In the genomic region with DNA sequence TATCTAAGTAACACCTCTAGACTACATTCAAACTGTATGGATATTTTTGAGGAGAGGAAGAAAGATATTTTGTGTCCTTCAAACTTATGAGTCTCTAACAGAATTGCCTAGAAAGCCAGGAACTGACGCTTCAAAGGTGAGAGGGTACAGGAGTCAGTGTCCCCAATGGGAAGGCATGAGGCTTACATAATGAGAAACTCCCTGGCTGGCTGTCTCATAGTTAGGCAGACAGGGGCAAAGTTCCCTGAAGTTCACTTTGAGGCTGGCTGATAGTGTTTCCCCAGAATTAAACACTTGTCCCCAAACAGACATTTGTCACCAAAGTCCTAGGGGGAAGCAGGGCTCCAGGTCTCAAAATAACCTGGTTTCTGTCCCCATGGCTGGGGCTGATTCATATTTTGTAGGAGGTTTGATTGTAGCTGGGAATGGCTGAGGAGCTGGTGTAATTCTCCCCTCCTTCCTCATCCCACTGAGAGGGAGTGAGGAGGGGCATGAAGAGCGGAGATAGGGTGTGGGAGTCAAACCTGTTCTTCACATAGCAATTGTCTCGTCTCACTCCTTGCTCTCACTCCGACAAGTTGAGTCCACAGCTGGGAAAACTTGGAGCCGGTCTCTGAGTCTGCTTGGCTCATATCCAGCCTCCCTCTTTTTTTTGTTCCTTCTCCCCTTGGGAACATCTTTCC, we compare ENCODE assay signal across 1 cellular context.
TF ChIP-seq lines count a peak whose summit lies in the region.

No MANE protein-coding gene starts in this region.

TF ChIP-seq in HepG2, 621 proteins besides CTCF, POLR2A, EP300 and RAD21 (continued from another document and continues in another):
- TF ChIP-seq, protein P1, sequence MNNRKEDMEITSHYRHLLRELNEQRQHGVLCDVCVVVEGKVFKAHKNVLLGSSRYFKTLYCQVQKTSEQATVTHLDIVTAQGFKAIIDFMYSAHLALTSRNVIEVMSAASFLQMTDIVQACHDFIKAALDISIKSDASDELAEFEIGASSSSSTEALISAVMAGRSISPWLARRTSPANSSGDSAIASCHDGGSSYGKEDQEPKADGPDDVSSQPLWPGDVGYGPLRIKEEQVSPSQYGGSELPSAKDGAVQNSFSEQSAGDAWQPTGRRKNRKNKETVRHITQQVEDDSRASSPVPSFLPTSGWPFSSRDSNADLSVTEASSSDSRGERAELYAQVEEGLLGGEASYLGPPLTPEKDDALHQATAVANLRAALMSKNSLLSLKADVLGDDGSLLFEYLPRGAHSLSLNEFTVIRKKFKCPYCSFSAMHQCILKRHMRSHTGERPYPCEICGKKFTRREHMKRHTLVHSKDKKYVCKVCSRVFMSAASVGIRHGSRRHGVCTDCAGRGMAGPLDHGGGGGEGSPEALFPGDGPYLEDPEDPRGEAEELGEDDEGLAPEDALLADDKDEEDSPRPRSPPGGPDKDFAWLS (CRISPR knock-in tag; IDR thresholded peaks at IDR 0.05; ENCODE audit: borderline replicate concordance): no peak
- TF ChIP-seq RARA (CRISPR knock-in tag; IDR thresholded peaks at IDR 0.05) (peak; percentile 94), SP140L (CRISPR knock-in tag; IDR thresholded peaks at IDR 0.05; ENCODE audit: borderline replicate concordance) (no peak), RFX5 (IDR thresholded peaks at IDR 0.05; ENCODE audit: low read depth, low read length) (no peak), ZSCAN21 (CRISPR knock-in tag; IDR thresholded peaks at IDR 0.05; ENCODE audit: borderline replicate concordance) (no peak), HMGA1 (CRISPR knock-in tag; conservative IDR thresholded peaks at IDR 0.05) (no peak), DNMT1 (CRISPR knock-in tag; IDR thresholded peaks at IDR 0.05) (no peak), ZNF451 (CRISPR knock-in tag; IDR thresholded peaks at IDR 0.05) (no peak), CREM (IDR thresholded peaks at IDR 0.05) (no peak), CREM (CRISPR knock-in tag; IDR thresholded peaks at IDR 0.05) (no peak), ASH2L (IDR thresholded peaks at IDR 0.05; ENCODE audit: insufficient read length, low read depth, low read length) (no peak), PLRG1 (conservative IDR thresholded peaks at IDR 0.05) (no peak), NFATC3 (CRISPR knock-in tag; IDR thresholded peaks at IDR 0.05) (no peak), ARNTL (CRISPR knock-in tag; IDR thresholded peaks at IDR 0.05) (0 out of 2 replicates have a peak, but pooled peaks have one; percentile 34), NFYB (CRISPR knock-in tag; IDR thresholded peaks at IDR 0.05) (no peak), TGIF2 (CRISPR knock-in tag; IDR thresholded peaks at IDR 0.05) (no peak), ZNF562 (CRISPR knock-in tag; IDR thresholded peaks at IDR 0.05; ENCODE audit: borderline replicate concordance) (no peak), NFKB2 (CRISPR knock-in tag; IDR thresholded peaks at IDR 0.05; ENCODE audit: borderline replicate concordance) (no peak), ZNF337 (CRISPR knock-in tag; IDR thresholded peaks at IDR 0.05; ENCODE audit: borderline replicate concordance, low read depth) (no peak), ZNF766 (CRISPR knock-in tag; IDR thresholded peaks at IDR 0.05; ENCODE audit: borderline replicate concordance) (no peak), ZNF879 (CRISPR knock-in tag; IDR thresholded peaks at IDR 0.05) (no peak), SOX5 (CRISPR knock-in tag; IDR thresholded peaks at IDR 0.05; ENCODE audit: borderline replicate concordance) (peak; percentile 63; the same call in 1 of the 2 replicates), ZFP41 (CRISPR knock-in tag; IDR thresholded peaks at IDR 0.05; ENCODE audit: borderline replicate concordance) (no peak), ETV5 (CRISPR knock-in tag; IDR thresholded peaks at IDR 0.05; ENCODE audit: borderline replicate concordance) (no peak), HDAC1 (CRISPR knock-in tag; IDR thresholded peaks at IDR 0.05) (no peak), LCORL (IDR thresholded peaks at IDR 0.05) (no peak), LCORL (CRISPR knock-in tag; IDR thresholded peaks at IDR 0.05) (peak; percentile 62), DNMT3B (CRISPR knock-in tag; conservative IDR thresholded peaks at IDR 0.05) (no peak), ZNF775 (CRISPR knock-in tag; IDR thresholded peaks at IDR 0.05; ENCODE audit: borderline replicate concordance) (no peak), ZMYM2 (CRISPR knock-in tag; IDR thresholded peaks at IDR 0.05) (no peak), ZNF660 (CRISPR knock-in tag; IDR thresholded peaks at IDR 0.05; ENCODE audit: borderline replicate concordance, low read depth) (no peak), ATAD3A (CRISPR knock-in tag; IDR thresholded peaks at IDR 0.05) (no peak), ZNF891 (CRISPR knock-in tag; IDR thresholded peaks at IDR 0.05) (no peak), NFIB (CRISPR knock-in tag; IDR thresholded peaks at IDR 0.05; ENCODE audit: borderline replicate concordance) (no peak), CCAR2 (optimal IDR thresholded peaks at IDR 0.05; ENCODE audit: low read depth, low read length) (no peak), SUZ12 (IDR thresholded peaks at IDR 0.05; ENCODE audit: low read depth, low read length) (no peak), ZNF274 (CRISPR knock-in tag; IDR thresholded peaks at IDR 0.05) (no peak), MXD4 (CRISPR knock-in tag; IDR thresholded peaks at IDR 0.05) (no peak), ZNF841 (CRISPR knock-in tag; IDR thresholded peaks at IDR 0.05; ENCODE audit: borderline replicate concordance) (no peak), CENPX (CRISPR knock-in tag; IDR thresholded peaks at IDR 0.05) (no peak), MED1 (CRISPR knock-in tag; IDR thresholded peaks at IDR 0.05) (no peak), ETV6 (CRISPR knock-in tag; conservative IDR thresholded peaks at IDR 0.05) (no peak), KLF16 (CRISPR knock-in tag; IDR thresholded peaks at IDR 0.05) (no peak), MAFK (conservative IDR thresholded peaks at IDR 0.05 in 1 of 2, IDR thresholded peaks at IDR 0.05 in 1 of 2; ENCODE audit: low read length in 2 of 2) (no peak), AHR (CRISPR knock-in tag; IDR thresholded peaks at IDR 0.05) (no peak), ZNF773 (CRISPR knock-in tag; IDR thresholded peaks at IDR 0.05; ENCODE audit: borderline replicate concordance) (no peak), ZNF607 (CRISPR knock-in tag; IDR thresholded peaks at IDR 0.05; ENCODE audit: borderline replicate concordance) (no peak), NR2F1 (CRISPR knock-in tag; IDR thresholded peaks at IDR 0.05) (0 out of 4 replicates have a peak, but pooled peaks of 1 of the 2 experiments have one; percentile 23)
- TF ChIP-seq, protein P2, sequence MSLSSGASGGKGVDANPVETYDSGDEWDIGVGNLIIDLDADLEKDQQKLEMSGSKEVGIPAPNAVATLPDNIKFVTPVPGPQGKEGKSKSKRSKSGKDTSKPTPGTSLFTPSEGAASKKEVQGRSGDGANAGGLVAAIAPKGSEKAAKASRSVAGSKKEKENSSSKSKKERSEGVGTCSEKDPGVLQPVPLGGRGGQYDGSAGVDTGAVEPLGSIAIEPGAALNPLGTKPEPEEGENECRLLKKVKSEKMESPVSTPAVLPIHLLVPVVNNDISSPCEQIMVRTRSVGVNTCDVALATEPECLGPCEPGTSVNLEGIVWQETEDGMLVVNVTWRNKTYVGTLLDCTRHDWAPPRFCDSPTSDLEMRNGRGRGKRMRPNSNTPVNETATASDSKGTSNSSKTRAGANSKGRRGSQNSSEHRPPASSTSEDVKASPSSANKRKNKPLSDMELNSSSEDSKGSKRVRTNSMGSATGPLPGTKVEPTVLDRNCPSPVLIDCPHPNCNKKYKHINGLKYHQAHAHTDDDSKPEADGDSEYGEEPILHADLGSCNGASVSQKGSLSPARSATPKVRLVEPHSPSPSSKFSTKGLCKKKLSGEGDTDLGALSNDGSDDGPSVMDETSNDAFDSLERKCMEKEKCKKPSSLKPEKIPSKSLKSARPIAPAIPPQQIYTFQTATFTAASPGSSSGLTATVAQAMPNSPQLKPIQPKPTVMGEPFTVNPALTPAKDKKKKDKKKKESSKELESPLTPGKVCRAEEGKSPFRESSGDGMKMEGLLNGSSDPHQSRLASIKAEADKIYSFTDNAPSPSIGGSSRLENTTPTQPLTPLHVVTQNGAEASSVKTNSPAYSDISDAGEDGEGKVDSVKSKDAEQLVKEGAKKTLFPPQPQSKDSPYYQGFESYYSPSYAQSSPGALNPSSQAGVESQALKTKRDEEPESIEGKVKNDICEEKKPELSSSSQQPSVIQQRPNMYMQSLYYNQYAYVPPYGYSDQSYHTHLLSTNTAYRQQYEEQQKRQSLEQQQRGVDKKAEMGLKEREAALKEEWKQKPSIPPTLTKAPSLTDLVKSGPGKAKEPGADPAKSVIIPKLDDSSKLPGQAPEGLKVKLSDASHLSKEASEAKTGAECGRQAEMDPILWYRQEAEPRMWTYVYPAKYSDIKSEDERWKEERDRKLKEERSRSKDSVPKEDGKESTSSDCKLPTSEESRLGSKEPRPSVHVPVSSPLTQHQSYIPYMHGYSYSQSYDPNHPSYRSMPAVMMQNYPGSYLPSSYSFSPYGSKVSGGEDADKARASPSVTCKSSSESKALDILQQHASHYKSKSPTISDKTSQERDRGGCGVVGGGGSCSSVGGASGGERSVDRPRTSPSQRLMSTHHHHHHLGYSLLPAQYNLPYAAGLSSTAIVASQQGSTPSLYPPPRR (CRISPR knock-in tag; IDR thresholded peaks at IDR 0.05; ENCODE audit: borderline replicate concordance): no peak
- TF ChIP-seq, protein P3, sequence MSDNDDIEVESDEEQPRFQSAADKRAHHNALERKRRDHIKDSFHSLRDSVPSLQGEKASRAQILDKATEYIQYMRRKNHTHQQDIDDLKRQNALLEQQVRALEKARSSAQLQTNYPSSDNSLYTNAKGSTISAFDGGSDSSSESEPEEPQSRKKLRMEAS (IDR thresholded peaks at IDR 0.05): peak; percentile 46; the same call in 1 of the 2 replicates
- TF ChIP-seq, protein P4, sequence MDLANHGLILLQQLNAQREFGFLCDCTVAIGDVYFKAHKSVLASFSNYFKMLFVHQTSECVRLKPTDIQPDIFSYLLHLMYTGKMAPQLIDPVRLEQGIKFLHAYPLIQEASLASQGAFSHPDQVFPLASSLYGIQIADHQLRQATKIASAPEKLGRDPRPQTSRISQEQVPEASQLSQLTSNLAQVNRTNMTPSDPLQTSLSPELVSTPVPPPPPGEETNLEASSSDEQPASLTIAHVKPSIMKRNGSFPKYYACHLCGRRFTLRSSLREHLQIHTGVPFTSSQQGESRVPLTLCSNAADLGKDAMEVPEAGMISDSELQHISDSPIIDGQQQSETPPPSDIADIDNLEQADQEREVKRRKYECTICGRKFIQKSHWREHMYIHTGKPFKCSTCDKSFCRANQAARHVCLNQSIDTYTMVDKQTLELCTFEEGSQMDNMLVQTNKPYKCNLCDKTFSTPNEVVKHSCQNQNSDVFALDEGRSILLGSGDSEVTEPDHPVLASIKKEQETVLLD (CRISPR knock-in tag; IDR thresholded peaks at IDR 0.05; ENCODE audit: low read depth): no peak
- TF ChIP-seq, protein P5, sequence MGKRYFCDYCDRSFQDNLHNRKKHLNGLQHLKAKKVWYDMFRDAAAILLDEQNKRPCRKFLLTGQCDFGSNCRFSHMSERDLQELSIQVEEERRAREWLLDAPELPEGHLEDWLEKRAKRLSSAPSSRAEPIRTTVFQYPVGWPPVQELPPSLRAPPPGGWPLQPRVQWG (CRISPR knock-in tag; IDR thresholded peaks at IDR 0.05; ENCODE audit: borderline replicate concordance, low read depth): no peak
- TF ChIP-seq, protein P6, sequence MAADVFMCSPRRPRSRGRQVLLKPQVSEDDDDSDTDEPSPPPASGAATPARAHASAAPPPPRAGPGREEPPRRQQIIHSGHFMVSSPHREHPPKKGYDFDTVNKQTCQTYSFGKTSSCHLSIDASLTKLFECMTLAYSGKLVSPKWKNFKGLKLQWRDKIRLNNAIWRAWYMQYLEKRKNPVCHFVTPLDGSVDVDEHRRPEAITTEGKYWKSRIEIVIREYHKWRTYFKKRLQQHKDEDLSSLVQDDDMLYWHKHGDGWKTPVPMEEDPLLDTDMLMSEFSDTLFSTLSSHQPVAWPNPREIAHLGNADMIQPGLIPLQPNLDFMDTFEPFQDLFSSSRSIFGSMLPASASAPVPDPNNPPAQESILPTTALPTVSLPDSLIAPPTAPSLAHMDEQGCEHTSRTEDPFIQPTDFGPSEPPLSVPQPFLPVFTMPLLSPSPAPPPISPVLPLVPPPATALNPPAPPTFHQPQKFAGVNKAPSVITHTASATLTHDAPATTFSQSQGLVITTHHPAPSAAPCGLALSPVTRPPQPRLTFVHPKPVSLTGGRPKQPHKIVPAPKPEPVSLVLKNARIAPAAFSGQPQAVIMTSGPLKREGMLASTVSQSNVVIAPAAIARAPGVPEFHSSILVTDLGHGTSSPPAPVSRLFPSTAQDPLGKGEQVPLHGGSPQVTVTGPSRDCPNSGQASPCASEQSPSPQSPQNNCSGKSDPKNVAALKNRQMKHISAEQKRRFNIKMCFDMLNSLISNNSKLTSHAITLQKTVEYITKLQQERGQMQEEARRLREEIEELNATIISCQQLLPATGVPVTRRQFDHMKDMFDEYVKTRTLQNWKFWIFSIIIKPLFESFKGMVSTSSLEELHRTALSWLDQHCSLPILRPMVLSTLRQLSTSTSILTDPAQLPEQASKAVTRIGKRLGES (CRISPR knock-in tag; IDR thresholded peaks at IDR 0.05; ENCODE audit: borderline replicate concordance): no peak
- TF ChIP-seq, protein P7, sequence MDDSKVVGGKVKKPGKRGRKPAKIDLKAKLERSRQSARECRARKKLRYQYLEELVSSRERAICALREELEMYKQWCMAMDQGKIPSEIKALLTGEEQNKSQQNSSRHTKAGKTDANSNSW (CRISPR knock-in tag; IDR thresholded peaks at IDR 0.05; ENCODE audit: borderline replicate concordance): no peak
- TF ChIP-seq, protein P8, sequence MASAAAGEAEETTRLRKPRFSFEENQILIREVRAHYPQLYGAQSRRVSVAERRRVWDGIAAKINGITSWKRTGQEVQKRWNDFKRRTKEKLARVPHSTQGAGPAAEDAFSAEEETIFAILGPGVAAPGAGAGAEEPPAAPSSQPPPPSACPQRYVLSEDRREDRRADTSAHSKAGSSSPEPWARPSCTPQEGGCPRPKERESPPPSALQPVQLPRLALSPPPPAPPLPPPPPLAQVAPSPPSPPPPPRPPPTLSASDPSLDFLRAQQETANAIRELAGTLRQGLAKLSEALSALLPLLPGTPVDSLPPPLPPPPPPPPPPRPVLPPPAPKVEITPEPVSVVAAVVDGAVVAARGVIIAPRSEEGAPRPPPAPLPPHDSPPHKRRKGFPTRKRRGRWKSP (CRISPR knock-in tag; IDR thresholded peaks at IDR 0.05): no peak
